8 cellular contexts compared by ENCODE assay signal in genomic region chr2:162317058-162317742, GRCh38. TPM values are rescaled to one million over a fixed set of nuclear protein-coding genes. Genes with fewer than 3 reads are reported as not detected.
DNase-seq lines count a peak whose midpoint lies in the region; ATAC-seq, FAIRE-seq and TF ChIP-seq lines count a peak whose summit lies in the region.

No MANE protein-coding gene starts in this region.

- peaks cover 13% of the 10 kb centered on the region for H3K36me3 Mint-ChIP-seq in stimulated activated naive CD8-positive, alpha-beta T cell treated with anti-CD3 and anti-CD28 coated beads, Interleukin-15, Interleukin-2, amounts not matched to agents 100 ng/mL and 50 ng/mL, for 24 hours (ENCODE audit: low read depth)

- H3K9me3 ChIP-seq in body of pancreas (no peaks in the 10 kb centered on the region), mucosa of rectum (ENCODE audit: control insufficient read depth in 2 of 2, low read length in 2 of 2) (no peaks in the 10 kb centered on the region)

- 62 to 66% methylated on average over 3 of the region's 3 CpGs for WGBS in body of pancreas, 2 donors

- H3K4me1 Mint-ChIP-seq in stimulated activated naive CD8-positive, alpha-beta T cell treated with anti-CD3 and anti-CD28 coated beads, Interleukin-15, Interleukin-2, amounts not matched to agents 100 ng/mL and 50 ng/mL, for 24 hours (ENCODE audit: low read depth): peaks cover 73% of the 10 kb centered on the region

- peak overlapping the region; percentile 93 to 97 for H3K9ac ChIP-seq in mucosa of rectum (ENCODE audit: low read depth in 1 of 2, low read length in 2 of 2)

- H3K4me1 ChIP-seq in body of pancreas: peaks cover 43% of the 10 kb centered on the region
- H3K4me1 ChIP-seq in mucosa of rectum (ENCODE audit: control insufficient read depth in 2 of 2, insufficient read depth in 2 of 2, low read length in 2 of 2): peaks cover 15 to 31% of the 10 kb centered on the region in 2 donors

- TF ChIP-seq CTCF in body of pancreas (IDR thresholded peaks at IDR 0.05): no peak

- TF ChIP-seq POLR2A in body of pancreas (IDR thresholded peaks at IDR 0.05): no peak

- H3K27me3 Mint-ChIP-seq in stimulated activated naive CD8-positive, alpha-beta T cell treated with anti-CD3 and anti-CD28 coated beads, Interleukin-15, Interleukin-2, amounts not matched to agents 100 ng/mL and 50 ng/mL, for 24 hours: no peaks in the 10 kb centered on the region

- ATAC-seq in stimulated activated naive CD8-positive, alpha-beta T cell treated with anti-CD3 and anti-CD28 coated beads, Interleukin-15, Interleukin-2, amounts not matched to agents 100 U/mL and 50 U/mL, for 24 hours: no peak
- no peak for ATAC-seq in body of pancreas
- no peak for ATAC-seq in HG02763 (IDR thresholded peaks at IDR 0.05; ENCODE audit: unreplicated experiment)
- no peak for ATAC-seq in GM18867 (IDR thresholded peaks at IDR 0.05; ENCODE audit: unreplicated experiment)

- intact Hi-C loops in body of pancreas (cut with DNase I): no loop called here

- H3K36me3 ChIP-seq in body of pancreas (replicated peaks in 1 of 2; ENCODE audit: insufficient read depth in 1 of 2, low read depth in 2 of 2): no peaks in the 10 kb centered on the region
- H3K36me3 ChIP-seq in mucosa of rectum (ENCODE audit: control insufficient read depth in 2 of 2, insufficient read depth in 2 of 2, low read length in 2 of 2): no peaks in the 10 kb centered on the region

- no peaks in the 10 kb centered on the region for H3K9me3 Mint-ChIP-seq in stimulated activated naive CD8-positive, alpha-beta T cell treated with anti-CD3 and anti-CD28 coated beads, Interleukin-15, Interleukin-2, amounts not matched to agents 100 ng/mL and 50 ng/mL, for 24 hours

- peak overlapping the region; percentile 98 for H3K27ac Mint-ChIP-seq in stimulated activated naive CD8-positive, alpha-beta T cell treated with anti-CD3 and anti-CD28 coated beads, Interleukin-15, Interleukin-2, amounts not matched to agents 100 ng/mL and 50 ng/mL, for 24 hours

- peak overlapping the region; percentile 53 to 64 for H3K4me3 ChIP-seq in body of pancreas
- H3K4me3 ChIP-seq in mucosa of rectum (ENCODE audit: low read length in 2 of 2): peak overlapping the region; percentile 91 to 99

- no peaks in the 10 kb centered on the region for H3K27me3 ChIP-seq in body of pancreas
- H3K27me3 ChIP-seq in mucosa of rectum (ENCODE audit: control insufficient read depth in 2 of 2, insufficient read depth in 2 of 2, low read length in 2 of 2): no peaks in the 10 kb centered on the region

- no peak for DNase-seq in stimulated activated naive CD8-positive, alpha-beta T cell treated with anti-CD3 and anti-CD28 coated beads, Interleukin-15, Interleukin-2, amounts not matched to agents 100 U/mL and 50 U/mL, for 24 hours
- DNase-seq in body of pancreas (no peak), RCC 7860 (ENCODE audit: low spot score) (no peak), NCI-H1048 (lab: John Stamatoyannopoulos, UW) (no peak)

- no peak for FAIRE-seq in RCC 7860 (lab: Jason Lieb, UNC)

- peak overlapping the region; percentile 96 for H3K4me3 Mint-ChIP-seq in stimulated activated naive CD8-positive, alpha-beta T cell treated with anti-CD3 and anti-CD28 coated beads, Interleukin-15, Interleukin-2, amounts not matched to agents 100 ng/mL and 50 ng/mL, for 24 hours

- H3K27ac ChIP-seq in body of pancreas (peak overlapping the region in 3 of 4 donors; percentile 91 to 97 (median 94)), mucosa of rectum (ENCODE audit: low read depth in 2 of 2, low read length in 2 of 2) (peak overlapping the region in 1 of 2 donors; percentile 88)

RNA-seq across cellular contexts. Expression of gene IFIH1, which starts 1.3 kb away (rescaled TPM):
- 10 to 100 TPM; 12.5 to 13.2 TPM for total RNA-seq in body of pancreas

RNA-seq across cellular contexts. Expression of gene GCA, which starts 26.7 kb away (rescaled TPM):
- 10 to 100 TPM; 14.0 to 15.2 TPM for total RNA-seq in body of pancreas
